In genomic region chr12:58930770-58931324, GRCh38 we compare ENCODE assay signal across 1 cellular context.
TF ChIP-seq lines count a peak whose summit lies in the region.

No MANE protein-coding gene starts in this region.

TF ChIP-seq in WTC11, 78 proteins besides CTCF, POLR2A, EP300 and RAD21 (continued from another document):
- TF ChIP-seq ZNF281 (CRISPR knock-in tag; IDR thresholded peaks at IDR 0.05) (no peak), ZNF219 (CRISPR knock-in tag; IDR thresholded peaks at IDR 0.05; ENCODE audit: borderline replicate concordance) (no peak), TEAD1 (CRISPR knock-in tag; IDR thresholded peaks at IDR 0.05) (no peak), ATF2 (CRISPR knock-in tag; IDR thresholded peaks at IDR 0.05; ENCODE audit: borderline replicate concordance, low read depth) (no peak), KAT7 (CRISPR knock-in tag; IDR thresholded peaks at IDR 0.05; ENCODE audit: borderline replicate concordance) (no peak), ESRRA (CRISPR knock-in tag; IDR thresholded peaks at IDR 0.05; ENCODE audit: borderline replicate concordance) (no peak), RELA (CRISPR knock-in tag; IDR thresholded peaks at IDR 0.05; ENCODE audit: borderline replicate concordance) (no peak), ZBTB21 (CRISPR knock-in tag; IDR thresholded peaks at IDR 0.05; ENCODE audit: borderline replicate concordance) (no peak), SMAD3 (CRISPR knock-in tag; IDR thresholded peaks at IDR 0.05; ENCODE audit: borderline replicate concordance) (no peak), ATF3 (CRISPR knock-in tag; conservative IDR thresholded peaks at IDR 0.05) (no peak), EMX1 (CRISPR knock-in tag; IDR thresholded peaks at IDR 0.05) (no peak), PRRX2 (CRISPR knock-in tag; IDR thresholded peaks at IDR 0.05) (no peak), NFYB (CRISPR knock-in tag; conservative IDR thresholded peaks at IDR 0.05; ENCODE audit: low read depth) (no peak)
- TF ChIP-seq, protein P1, sequence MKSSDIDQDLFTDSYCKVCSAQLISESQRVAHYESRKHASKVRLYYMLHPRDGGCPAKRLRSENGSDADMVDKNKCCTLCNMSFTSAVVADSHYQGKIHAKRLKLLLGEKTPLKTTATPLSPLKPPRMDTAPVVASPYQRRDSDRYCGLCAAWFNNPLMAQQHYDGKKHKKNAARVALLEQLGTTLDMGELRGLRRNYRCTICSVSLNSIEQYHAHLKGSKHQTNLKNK (CRISPR knock-in tag; IDR thresholded peaks at IDR 0.05), result no peak
- TF ChIP-seq, protein P2, sequence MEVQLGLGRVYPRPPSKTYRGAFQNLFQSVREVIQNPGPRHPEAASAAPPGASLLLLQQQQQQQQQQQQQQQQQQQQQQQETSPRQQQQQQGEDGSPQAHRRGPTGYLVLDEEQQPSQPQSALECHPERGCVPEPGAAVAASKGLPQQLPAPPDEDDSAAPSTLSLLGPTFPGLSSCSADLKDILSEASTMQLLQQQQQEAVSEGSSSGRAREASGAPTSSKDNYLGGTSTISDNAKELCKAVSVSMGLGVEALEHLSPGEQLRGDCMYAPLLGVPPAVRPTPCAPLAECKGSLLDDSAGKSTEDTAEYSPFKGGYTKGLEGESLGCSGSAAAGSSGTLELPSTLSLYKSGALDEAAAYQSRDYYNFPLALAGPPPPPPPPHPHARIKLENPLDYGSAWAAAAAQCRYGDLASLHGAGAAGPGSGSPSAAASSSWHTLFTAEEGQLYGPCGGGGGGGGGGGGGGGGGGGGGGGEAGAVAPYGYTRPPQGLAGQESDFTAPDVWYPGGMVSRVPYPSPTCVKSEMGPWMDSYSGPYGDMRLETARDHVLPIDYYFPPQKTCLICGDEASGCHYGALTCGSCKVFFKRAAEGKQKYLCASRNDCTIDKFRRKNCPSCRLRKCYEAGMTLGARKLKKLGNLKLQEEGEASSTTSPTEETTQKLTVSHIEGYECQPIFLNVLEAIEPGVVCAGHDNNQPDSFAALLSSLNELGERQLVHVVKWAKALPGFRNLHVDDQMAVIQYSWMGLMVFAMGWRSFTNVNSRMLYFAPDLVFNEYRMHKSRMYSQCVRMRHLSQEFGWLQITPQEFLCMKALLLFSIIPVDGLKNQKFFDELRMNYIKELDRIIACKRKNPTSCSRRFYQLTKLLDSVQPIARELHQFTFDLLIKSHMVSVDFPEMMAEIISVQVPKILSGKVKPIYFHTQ (CRISPR knock-in tag; IDR thresholded peaks at IDR 0.05), result no peak
TF ChIP-seq in WTC11: peak in this region for 0.
